ENCODE assay signal across 11 cellular contexts in the genomic region with DNA sequence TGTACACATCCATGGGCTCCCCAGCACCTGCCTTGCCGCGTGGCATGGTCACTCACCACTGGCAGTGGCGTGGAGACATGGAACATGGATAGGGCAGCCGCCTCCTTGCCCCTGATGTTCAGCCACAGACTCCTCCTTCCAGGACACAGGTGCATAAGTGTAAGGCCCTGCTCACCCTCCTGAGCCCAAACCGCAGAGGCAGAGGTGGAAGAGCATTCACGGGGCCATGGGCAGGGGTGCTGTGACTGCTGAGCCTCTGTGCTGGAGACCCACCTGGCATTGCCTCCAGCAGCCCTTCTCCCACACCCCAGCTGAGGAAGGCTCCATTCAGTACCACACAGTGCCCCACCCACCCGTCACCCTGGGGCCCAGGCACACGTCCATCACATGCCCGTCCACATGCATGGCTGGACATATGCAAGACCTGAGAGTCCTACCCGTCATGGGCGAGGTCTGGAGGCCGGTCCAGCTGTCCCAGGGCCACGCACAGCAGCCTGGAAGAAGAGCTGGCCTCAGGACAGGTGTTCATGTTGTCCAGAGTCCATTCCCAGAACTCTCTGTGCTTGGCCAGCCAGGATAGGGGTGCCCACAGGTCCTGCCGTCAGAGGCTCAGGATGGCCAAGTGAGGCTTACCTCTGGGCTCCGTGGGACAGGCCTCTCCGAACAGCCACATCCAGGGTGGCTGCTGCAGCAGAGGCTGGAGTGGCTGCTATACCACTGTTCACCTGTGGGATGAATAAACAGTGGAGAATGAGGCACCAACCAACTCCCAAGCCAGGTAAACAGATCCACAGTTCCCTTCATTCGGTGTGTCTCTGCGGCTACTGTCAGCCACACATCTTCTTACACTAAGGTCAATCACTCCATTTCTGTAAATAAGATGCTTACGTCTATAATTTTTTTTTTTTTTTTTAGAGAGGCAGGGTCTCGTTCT. TPM values are rescaled to one million over a fixed set of nuclear protein-coding genes. Genes with fewer than 3 reads are reported as not detected.
DNase-seq lines count a peak whose midpoint lies in the region; ATAC-seq and TF ChIP-seq lines count a peak whose summit lies in the region.
"Had no signal": no experiment of that assay in that cellular context is flagged by ENCODE, and none has a peak within 500 bp of the region (broad histone marks: within the 10 kb centered on the region; RNA-seq: fewer than 3 reads in every experiment).

No MANE protein-coding gene starts in this region.

- peak overlapping the region; percentile 64 for H3K27ac Mint-ChIP-seq in activated T-cell treated with anti-CD3 and anti-CD28 coated beads, Interleukin-2, amount 50 U/mL, for 24 hours
- peak overlapping the region in 1 of 2 donors; percentile 67 for H3K27ac Mint-ChIP-seq in stimulated activated naive CD8-positive, alpha-beta T cell treated with anti-CD3 and anti-CD28 coated beads, Interleukin-15, amount 100 ng/mL, for 72 hours

- ATAC-seq in PC-3, result no peak
- no peak for ATAC-seq in stimulated activated naive CD8-positive, alpha-beta T cell treated with anti-CD3 and anti-CD28 coated beads, Interleukin-15, amount 100 ng/mL, for 72 hours

- no peaks in the 10 kb centered on the region for H3F3A ChIP-seq in PC-3 (ENCODE audit: low read length, unreplicated experiment)

- H3K4me1 ChIP-seq in PC-3 (ENCODE audit: insufficient read depth, low read length), result peaks cover 16% of the 10 kb centered on the region; the same call in 1 of the 2 replicates
- peaks cover 18 to 35% of the 10 kb centered on the region in 2 donors for H3K4me1 ChIP-seq in esophagus (ENCODE audit: control insufficient read depth in 2 of 2, insufficient read depth in 2 of 2, low read length in 1 of 2)

- peaks cover 56% of the 10 kb centered on the region for H3K36me3 Mint-ChIP-seq in activated T-cell treated with anti-CD3 and anti-CD28 coated beads, Interleukin-2, amount 50 U/mL, for 24 hours (ENCODE audit: low read depth)

- H3K4me3 Mint-ChIP-seq in activated T-cell treated with anti-CD3 and anti-CD28 coated beads, Interleukin-2, amount 50 U/mL, for 24 hours, result peak overlapping the region; percentile 93
- H3K4me3 Mint-ChIP-seq in stimulated activated naive CD8-positive, alpha-beta T cell treated with anti-CD3 and anti-CD28 coated beads, Interleukin-15, amount 100 ng/mL, for 72 hours, result peak overlapping the region; percentile 99 to 100

- H3K9ac ChIP-seq in PC-3 (ENCODE audit: low read length), result no peak overlapping the region

- TF ChIP-seq POLR2A in lower leg skin (IDR thresholded peaks at IDR 0.05), result no peak

- intact Hi-C loops in PC-3 (cut with micrococcal nuclease) (no loop called here), lower leg skin (cut with DNase I; ENCODE audit: low total_unique reads) (no loop called here)

- H3K36me3 ChIP-seq in PC-3 (ENCODE audit: low read depth, low read length), result no peaks in the 10 kb centered on the region
- peaks cover 0 to 24% of the 10 kb centered on the region in 2 donors for H3K36me3 ChIP-seq in esophagus (ENCODE audit: control insufficient read depth in 2 of 2, insufficient read depth in 2 of 2, low read length in 1 of 2)

- no peak overlapping the region for H2AFZ ChIP-seq in PC-3 (ENCODE audit: low read length)

- 84 to 86% methylated on average over 20 of the region's 20 CpGs for WGBS in esophagus, 2 donors
- 75 to 81% methylated on average over 16 to 20 of the region's 20 CpGs for WGBS in lower leg skin, 2 donors

- 0 out of 2 replicates have a peak, but pooled peaks have one; percentile 19 for TF ChIP-seq CTCF in PC-3 (conservative IDR thresholded peaks at IDR 0.05; ENCODE audit: low read depth, low read length)
- TF ChIP-seq CTCF in lower leg skin (IDR thresholded peaks at IDR 0.05), result no peak

- H3K9me3 ChIP-seq in PC-3 (ENCODE audit: low read length), result no peaks in the 10 kb centered on the region
- H3K9me3 ChIP-seq in esophagus (ENCODE audit: control insufficient read depth in 2 of 2, insufficient read depth in 1 of 2, low read depth in 1 of 2, low read length in 1 of 2), result peaks cover 0 to under 1% of the 10 kb centered on the region in 2 donors

- H4K20me1 ChIP-seq in PC-3 (ENCODE audit: low read length), result no peaks in the 10 kb centered on the region

- no peaks in the 10 kb centered on the region for H3K9me2 ChIP-seq in PC-3 (replicated peaks; ENCODE audit: low read length)

- BruUV-seq in PC-3 (replicated peaks; lab: Mats Ljungman, UMichigan), result no TSS peak

- H3K4me3 ChIP-seq in PC-3 (ENCODE audit: low read length), result peak overlapping the region; percentile 99; the same call in 1 of the 2 replicates
- no peak overlapping the region for H3K4me3 ChIP-seq in esophagus (ENCODE audit: low read depth in 1 of 2, low read length in 2 of 2)
- no peak overlapping the region for H3K4me3 ChIP-seq in lower leg skin (ENCODE audit: low read depth, poor library complexity, severe bottlenecking)

- CTCF ChIA-PET in PC-3 (lab: Charles Lee), result no interaction called here

- H3K27ac ChIP-seq in PC-3 (ENCODE audit: low read length) (no peak overlapping the region), esophagus (ENCODE audit: low read depth in 2 of 2, low read length in 1 of 2) (peak overlapping the region; percentile 96)

- no peak for DNase-seq in activated T-cell treated with anti-CD3 and anti-CD28 coated beads, Interleukin-2, amount 50 U/mL, for 24 hours
- DNase-seq in activated T-cell treated with anti-CD3 and anti-CD28 coated beads, Interleukin-2, amount 50 U/mL, for 1 hour, result no peak
- DNase-seq in PC-3, result peak; percentile 23
- DNase-seq in stimulated activated naive CD8-positive, alpha-beta T cell treated with anti-CD3 and anti-CD28 coated beads, Interleukin-15, amount 100 ng/mL, for 72 hours, result peak in 1 of 2 donors; percentile 12
- DNase-seq in HT-29 (ENCODE audit: low spot score), result no peak
- DNase-seq in lower leg skin (ENCODE audit: low spot score in 2 of 2), result no peak
- no peak for DNase-seq in DMS153 treated with DMSO at 0.1 percent for 48 hours (lab: John Stamatoyannopoulos, UW; ENCODE audit: unreplicated experiment)
- DNase-seq: left cardiac atrium, NCI-H2029, T1000 had no signal

- H3K9me3 Mint-ChIP-seq in activated T-cell treated with anti-CD3 and anti-CD28 coated beads, Interleukin-2, amount 50 U/mL, for 24 hours, result no peaks in the 10 kb centered on the region
- no peaks in the 10 kb centered on the region for H3K9me3 Mint-ChIP-seq in stimulated activated naive CD8-positive, alpha-beta T cell treated with anti-CD3 and anti-CD28 coated beads, Interleukin-15, amount 100 ng/mL, for 72 hours

- no peaks in the 10 kb centered on the region for H3K27me3 Mint-ChIP-seq in activated T-cell treated with anti-CD3 and anti-CD28 coated beads, Interleukin-2, amount 50 U/mL, for 24 hours
- no peaks in the 10 kb centered on the region for H3K27me3 Mint-ChIP-seq in stimulated activated naive CD8-positive, alpha-beta T cell treated with anti-CD3 and anti-CD28 coated beads, Interleukin-15, amount 100 ng/mL, for 72 hours

- H3K4me2 ChIP-seq in PC-3 (ENCODE audit: low read length), result peak overlapping the region; percentile 99

- POLR2A ChIA-PET in PC-3 (lab: Charles Lee; ENCODE audit: unreplicated experiment), result no interaction called here

- peaks cover 48% of the 10 kb centered on the region for H3K79me2 ChIP-seq in PC-3 (ENCODE audit: low read length)

- no peaks in the 10 kb centered on the region for H3K27me3 ChIP-seq in PC-3 (ENCODE audit: low read length)
- H3K27me3 ChIP-seq in esophagus (ENCODE audit: control insufficient read depth in 1 of 2, insufficient read depth in 2 of 2, low read length in 2 of 2), result no peaks in the 10 kb centered on the region

- H3K4me1 Mint-ChIP-seq in activated T-cell treated with anti-CD3 and anti-CD28 coated beads, Interleukin-2, amount 50 U/mL, for 24 hours (ENCODE audit: low read depth), result peaks cover 39% of the 10 kb centered on the region
- H3K4me1 Mint-ChIP-seq in stimulated activated naive CD8-positive, alpha-beta T cell treated with anti-CD3 and anti-CD28 coated beads, Interleukin-15, amount 100 ng/mL, for 72 hours, result peaks cover 73% of the 10 kb centered on the region

RNA-seq across cellular contexts. Expression of gene TUBGCP6, which starts 1.7 kb away (rescaled TPM):
- total RNA-seq in PC-3 (2014; rRNA removed), result 32.1 and 39.5 TPM in 2 replicates
- 10 to 100 TPM; 19.3 to 37.9 TPM for polyA plus RNA-seq in esophagus
- 30.8 and 32.2 TPM in 2 replicates for total RNA-seq in HT-29 (2014; rRNA removed; shearing (Covaris generic))
- 10 to 100 TPM; 37.1 to 67.0 (median 52.5) TPM for total RNA-seq in lower leg skin

RNA-seq across cellular contexts. Expression of gene HDAC10, which starts 4.6 kb away (rescaled TPM):
- total RNA-seq in PC-3 (2014; rRNA removed), result 25.8 and 34.5 TPM in 2 replicates
- 10 to 100 TPM; 22.0 to 42.4 TPM for polyA plus RNA-seq in esophagus
- 62.6 and 63.3 TPM in 2 replicates for total RNA-seq in HT-29 (2014; rRNA removed; shearing (Covaris generic))
- total RNA-seq in lower leg skin, result 10 to 100 TPM; 36.4 to 60.7 (median 45.7) TPM

RNA-seq across cellular contexts. Expression of gene MAPK12, which starts 15.0 kb away (rescaled TPM):
- total RNA-seq in PC-3 (2014; rRNA removed) (22.4 and 22.5 TPM in 2 replicates), lower leg skin (1 to 10 TPM in 3 of 4 donors, under 1 TPM in 1; 0.99 to 3.5 (median 1.8) TPM)
- polyA plus RNA-seq in esophagus, result 1 to 10 TPM; 3.0 to 3.4 TPM
- total RNA-seq in HT-29 (2014; rRNA removed; shearing (Covaris generic)), result 6.6 and 6.7 TPM in 2 replicates

RNA-seq across cellular contexts. Expression of gene MAPK11, which starts 23.7 kb away (rescaled TPM):
- total RNA-seq in PC-3 (2014; rRNA removed) (7.0 and 7.6 TPM in 2 replicates), lower leg skin (1 to 10 TPM in 3 of 4 donors, under 1 TPM in 1; 0.65 to 8.1 (median 2.9) TPM)
- polyA plus RNA-seq in esophagus, result 1 to 10 TPM; 5.4 to 6.1 TPM
- total RNA-seq in HT-29 (2014; rRNA removed; shearing (Covaris generic)), result 1.6 and 2.2 TPM in 2 replicates

RNA-seq across cellular contexts. Expression of gene SELENOO, which starts 45.7 kb away (rescaled TPM):
- total RNA-seq in PC-3 (2014; rRNA removed), result 32.8 and 37.4 TPM in 2 replicates
- polyA plus RNA-seq in esophagus, result 10 to 100 TPM; 23.0 to 35.9 TPM
- total RNA-seq in HT-29 (2014; rRNA removed; shearing (Covaris generic)), result 65.3 and 79.4 TPM in 2 replicates
- total RNA-seq in lower leg skin, result 10 to 100 TPM; 33.3 to 52.3 (median 43.1) TPM
